In the genomic region with DNA sequence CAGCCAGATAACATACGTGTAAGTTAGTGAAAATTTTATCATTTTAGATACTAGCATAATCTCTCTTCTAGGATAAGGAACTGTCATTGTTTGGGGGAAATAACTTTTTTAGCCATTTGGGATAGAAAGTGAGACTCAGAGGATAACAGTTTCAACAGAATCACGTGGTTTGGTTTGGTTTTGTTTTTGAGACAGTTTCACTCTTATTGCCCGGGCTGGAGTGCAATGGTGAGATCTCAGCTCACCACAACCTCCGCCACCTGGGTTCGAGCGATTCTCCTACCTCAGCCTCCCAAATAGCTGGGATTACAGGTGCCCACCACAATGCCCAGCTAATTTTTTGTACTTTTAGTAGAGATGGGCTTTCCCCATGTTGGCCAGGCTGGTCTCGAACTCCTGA, we compare ENCODE assay signal across 2 cellular contexts.
TF ChIP-seq lines count a peak whose summit lies in the region.

No MANE protein-coding gene starts in this region.

TF ChIP-seq in GM23338, 12 proteins besides CTCF, POLR2A, EP300 and RAD21:
- TF ChIP-seq ZNF331 (CRISPR knock-in tag; IDR thresholded peaks at IDR 0.05; ENCODE audit: low read depth): no peak
- TF ChIP-seq EZH2phosphoT487 (IDR thresholded peaks at IDR 0.05; ENCODE audit: unreplicated experiment): no peak
- TF ChIP-seq, protein P1, sequence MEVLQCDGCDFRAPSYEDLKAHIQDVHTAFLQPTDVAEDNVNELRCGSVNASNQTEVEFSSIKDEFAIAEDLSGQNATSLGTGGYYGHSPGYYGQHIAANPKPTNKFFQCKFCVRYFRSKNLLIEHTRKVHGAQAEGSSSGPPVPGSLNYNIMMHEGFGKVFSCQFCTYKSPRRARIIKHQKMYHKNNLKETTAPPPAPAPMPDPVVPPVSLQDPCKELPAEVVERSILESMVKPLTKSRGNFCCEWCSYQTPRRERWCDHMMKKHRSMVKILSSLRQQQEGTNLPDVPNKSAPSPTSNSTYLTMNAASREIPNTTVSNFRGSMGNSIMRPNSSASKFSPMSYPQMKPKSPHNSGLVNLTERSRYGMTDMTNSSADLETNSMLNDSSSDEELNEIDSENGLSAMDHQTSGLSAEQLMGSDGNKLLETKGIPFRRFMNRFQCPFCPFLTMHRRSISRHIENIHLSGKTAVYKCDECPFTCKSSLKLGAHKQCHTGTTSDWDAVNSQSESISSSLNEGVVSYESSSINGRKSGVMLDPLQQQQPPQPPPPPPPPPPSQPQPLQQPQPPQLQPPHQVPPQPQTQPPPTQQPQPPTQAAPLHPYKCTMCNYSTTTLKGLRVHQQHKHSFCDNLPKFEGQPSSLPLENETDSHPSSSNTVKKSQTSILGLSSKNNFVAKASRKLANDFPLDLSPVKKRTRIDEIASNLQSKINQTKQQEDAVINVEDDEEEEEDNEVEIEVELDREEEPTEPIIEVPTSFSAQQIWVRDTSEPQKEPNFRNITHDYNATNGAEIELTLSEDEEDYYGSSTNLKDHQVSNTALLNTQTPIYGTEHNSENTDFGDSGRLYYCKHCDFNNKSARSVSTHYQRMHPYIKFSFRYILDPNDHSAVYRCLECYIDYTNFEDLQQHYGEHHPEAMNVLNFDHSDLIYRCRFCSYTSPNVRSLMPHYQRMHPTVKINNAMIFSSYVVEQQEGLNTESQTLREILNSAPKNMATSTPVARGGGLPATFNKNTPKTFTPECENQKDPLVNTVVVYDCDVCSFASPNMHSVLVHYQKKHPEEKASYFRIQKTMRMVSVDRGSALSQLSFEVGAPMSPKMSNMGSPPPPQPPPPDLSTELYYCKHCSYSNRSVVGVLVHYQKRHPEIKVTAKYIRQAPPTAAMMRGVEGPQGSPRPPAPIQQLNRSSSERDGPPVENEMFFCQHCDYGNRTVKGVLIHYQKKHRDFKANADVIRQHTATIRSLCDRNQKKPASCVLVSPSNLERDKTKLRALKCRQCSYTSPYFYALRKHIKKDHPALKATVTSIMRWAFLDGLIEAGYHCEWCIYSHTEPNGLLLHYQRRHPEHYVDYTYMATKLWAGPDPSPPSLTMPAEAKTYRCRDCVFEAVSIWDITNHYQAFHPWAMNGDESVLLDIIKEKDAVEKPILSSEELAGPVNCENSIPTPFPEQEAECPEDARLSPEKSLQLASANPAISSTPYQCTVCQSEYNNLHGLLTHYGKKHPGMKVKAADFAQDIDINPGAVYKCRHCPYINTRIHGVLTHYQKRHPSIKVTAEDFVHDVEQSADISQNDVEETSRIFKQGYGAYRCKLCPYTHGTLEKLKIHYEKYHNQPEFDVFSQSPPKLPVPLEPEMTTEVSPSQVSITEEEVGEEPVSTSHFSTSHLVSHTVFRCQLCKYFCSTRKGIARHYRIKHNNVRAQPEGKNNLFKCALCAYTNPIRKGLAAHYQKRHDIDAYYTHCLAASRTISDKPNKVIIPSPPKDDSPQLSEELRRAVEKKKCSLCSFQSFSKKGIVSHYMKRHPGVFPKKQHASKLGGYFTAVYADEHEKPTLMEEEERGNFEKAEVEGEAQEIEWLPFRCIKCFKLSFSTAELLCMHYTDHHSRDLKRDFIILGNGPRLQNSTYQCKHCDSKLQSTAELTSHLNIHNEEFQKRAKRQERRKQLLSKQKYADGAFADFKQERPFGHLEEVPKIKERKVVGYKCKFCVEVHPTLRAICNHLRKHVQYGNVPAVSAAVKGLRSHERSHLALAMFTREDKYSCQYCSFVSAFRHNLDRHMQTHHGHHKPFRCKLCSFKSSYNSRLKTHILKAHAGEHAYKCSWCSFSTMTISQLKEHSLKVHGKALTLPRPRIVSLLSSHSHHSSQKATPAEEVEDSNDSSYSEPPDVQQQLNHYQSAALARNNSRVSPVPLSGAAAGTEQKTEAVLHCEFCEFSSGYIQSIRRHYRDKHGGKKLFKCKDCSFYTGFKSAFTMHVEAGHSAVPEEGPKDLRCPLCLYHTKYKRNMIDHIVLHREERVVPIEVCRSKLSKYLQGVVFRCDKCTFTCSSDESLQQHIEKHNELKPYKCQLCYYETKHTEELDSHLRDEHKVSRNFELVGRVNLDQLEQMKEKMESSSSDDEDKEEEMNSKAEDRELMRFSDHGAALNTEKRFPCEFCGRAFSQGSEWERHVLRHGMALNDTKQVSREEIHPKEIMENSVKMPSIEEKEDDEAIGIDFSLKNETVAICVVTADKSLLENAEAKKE (CRISPR knock-in tag; IDR thresholded peaks at IDR 0.05): no peak
- no peak for TF ChIP-seq ZNF114 (CRISPR knock-in tag; IDR thresholded peaks at IDR 0.05)
- TF ChIP-seq CREB1 (CRISPR knock-in tag; IDR thresholded peaks at IDR 0.05; ENCODE audit: low read depth): no peak
- no peak for TF ChIP-seq EZH2 (IDR thresholded peaks at IDR 0.05; ENCODE audit: low read depth, unreplicated experiment)

TF ChIP-seq in K562, 482 proteins besides CTCF, POLR2A, EP300 and RAD21:
- TF ChIP-seq, protein P2, sequence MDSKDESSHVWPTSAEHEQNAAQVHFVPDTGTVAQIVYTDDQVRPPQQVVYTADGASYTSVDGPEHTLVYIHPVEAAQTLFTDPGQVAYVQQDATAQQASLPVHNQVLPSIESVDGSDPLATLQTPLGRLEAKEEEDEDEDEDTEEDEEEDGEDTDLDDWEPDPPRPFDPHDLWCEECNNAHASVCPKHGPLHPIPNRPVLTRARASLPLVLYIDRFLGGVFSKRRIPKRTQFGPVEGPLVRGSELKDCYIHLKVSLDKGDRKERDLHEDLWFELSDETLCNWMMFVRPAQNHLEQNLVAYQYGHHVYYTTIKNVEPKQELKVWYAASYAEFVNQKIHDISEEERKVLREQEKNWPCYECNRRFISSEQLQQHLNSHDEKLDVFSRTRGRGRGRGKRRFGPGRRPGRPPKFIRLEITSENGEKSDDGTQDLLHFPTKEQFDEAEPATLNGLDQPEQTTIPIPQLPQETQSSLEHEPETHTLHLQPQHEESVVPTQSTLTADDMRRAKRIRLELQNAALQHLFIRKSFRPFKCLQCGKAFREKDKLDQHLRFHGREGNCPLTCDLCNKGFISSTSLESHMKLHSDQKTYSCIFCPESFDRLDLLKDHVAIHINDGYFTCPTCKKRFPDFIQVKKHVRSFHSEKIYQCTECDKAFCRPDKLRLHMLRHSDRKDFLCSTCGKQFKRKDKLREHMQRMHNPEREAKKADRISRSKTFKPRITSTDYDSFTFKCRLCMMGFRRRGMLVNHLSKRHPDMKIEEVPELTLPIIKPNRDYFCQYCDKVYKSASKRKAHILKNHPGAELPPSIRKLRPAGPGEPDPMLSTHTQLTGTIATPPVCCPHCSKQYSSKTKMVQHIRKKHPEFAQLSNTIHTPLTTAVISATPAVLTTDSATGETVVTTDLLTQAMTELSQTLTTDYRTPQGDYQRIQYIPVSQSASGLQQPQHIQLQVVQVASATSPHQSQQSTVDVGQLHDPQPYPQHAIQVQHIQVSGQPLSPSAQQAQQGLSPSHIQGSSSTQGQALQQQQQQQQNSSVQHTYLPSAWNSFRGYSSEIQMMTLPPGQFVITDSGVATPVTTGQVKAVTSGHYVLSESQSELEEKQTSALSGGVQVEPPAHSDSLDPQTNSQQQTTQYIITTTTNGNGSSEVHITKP (IDR thresholded peaks at IDR 0.05; ENCODE audit: partially characterized antibody): no peak
- TF ChIP-seq TRIM28 (IDR thresholded peaks at IDR 0.05) (no peak), CHD4 (IDR thresholded peaks at IDR 0.05; ENCODE audit: insufficient read depth, insufficient replicate concordance, low read depth, low read length, poor library complexity, severe bottlenecking) (no peak)
- TF ChIP-seq, protein P3, sequence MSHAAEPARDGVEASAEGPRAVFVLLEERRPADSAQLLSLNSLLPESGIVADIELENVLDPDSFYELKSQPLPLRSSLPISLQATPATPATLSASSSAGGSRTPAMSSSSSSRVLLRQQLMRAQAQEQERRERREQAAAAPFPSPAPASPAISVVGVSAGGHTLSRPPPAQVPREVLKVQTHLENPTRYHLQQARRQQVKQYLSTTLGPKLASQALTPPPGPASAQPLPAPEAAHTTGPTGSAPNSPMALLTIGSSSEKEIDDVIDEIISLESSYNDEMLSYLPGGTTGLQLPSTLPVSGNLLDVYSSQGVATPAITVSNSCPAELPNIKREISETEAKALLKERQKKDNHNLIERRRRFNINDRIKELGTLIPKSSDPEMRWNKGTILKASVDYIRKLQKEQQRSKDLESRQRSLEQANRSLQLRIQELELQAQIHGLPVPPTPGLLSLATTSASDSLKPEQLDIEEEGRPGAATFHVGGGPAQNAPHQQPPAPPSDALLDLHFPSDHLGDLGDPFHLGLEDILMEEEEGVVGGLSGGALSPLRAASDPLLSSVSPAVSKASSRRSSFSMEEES (CRISPR knock-in tag; IDR thresholded peaks at IDR 0.05): peak; percentile 29
